In genomic region chr6:36360241-36361054, GRCh38 we compare ENCODE assay signal across 8 cellular contexts. TPM values are rescaled to one million over a fixed set of nuclear protein-coding genes. Genes with fewer than 3 reads are reported as not detected.
DNase-seq lines count a peak whose midpoint lies in the region; ATAC-seq, FAIRE-seq and TF ChIP-seq lines count a peak whose summit lies in the region.

No MANE protein-coding gene starts in this region.

- peaks cover 12% of the 10 kb centered on the region for H3K4me1 Mint-ChIP-seq in activated CD8-positive, alpha-beta T cell treated with anti-CD3 and anti-CD28 coated beads for 36 hours (ENCODE audit: low read depth)
- H3K4me1 Mint-ChIP-seq in memory B cell, result peaks cover 27% of the 10 kb centered on the region

- FAIRE-seq in G401.6 (lab: Jason Lieb, UNC), result peak; percentile 48

- ATAC-seq in activated CD8-positive, alpha-beta T cell treated with anti-CD3 and anti-CD28 coated beads for 36 hours, result peak; percentile 93
- ATAC-seq in memory B cell (ENCODE audit: low read depth) (peak; percentile 62), GM18858 (IDR thresholded peaks at IDR 0.05; ENCODE audit: unreplicated experiment) (no peak)

- no peak overlapping the region for H3K27ac Mint-ChIP-seq in activated CD8-positive, alpha-beta T cell treated with anti-CD3 and anti-CD28 coated beads for 36 hours
- H3K27ac Mint-ChIP-seq in memory B cell, result no peak overlapping the region

- TF ChIP-seq CTCF in activated CD8-positive, alpha-beta T cell treated with anti-CD3 and anti-CD28 coated beads for 36 hours (IDR thresholded peaks at IDR 0.05), result peak; percentile 79

- CTCF ChIA-PET in activated CD8-positive, alpha-beta T cell treated with anti-CD3 and anti-CD28 coated beads for 36 hours (lab: Charles Lee), result interaction anchor here (0.6 to 11.6 kb wide), 24 partner anchors 7 to 334 kb away, joined by 3 to 136 read pairs (median 4); partner anchors contain the start of genes BNIP5 and MAPK14

- H3K27me3 Mint-ChIP-seq in activated CD8-positive, alpha-beta T cell treated with anti-CD3 and anti-CD28 coated beads for 36 hours, result no peaks in the 10 kb centered on the region
- H3K27me3 Mint-ChIP-seq in memory B cell, result peaks cover 2% of the 10 kb centered on the region

- H3K4me3 Mint-ChIP-seq in activated CD8-positive, alpha-beta T cell treated with anti-CD3 and anti-CD28 coated beads for 36 hours, result no peak overlapping the region
- no peak overlapping the region for H3K4me3 Mint-ChIP-seq in memory B cell

- H3K36me3 Mint-ChIP-seq in activated CD8-positive, alpha-beta T cell treated with anti-CD3 and anti-CD28 coated beads for 36 hours (ENCODE audit: low read depth), result no peaks in the 10 kb centered on the region
- no peaks in the 10 kb centered on the region for H3K36me3 Mint-ChIP-seq in memory B cell

- no peaks in the 10 kb centered on the region for H3K9me3 Mint-ChIP-seq in activated CD8-positive, alpha-beta T cell treated with anti-CD3 and anti-CD28 coated beads for 36 hours
- H3K9me3 Mint-ChIP-seq in memory B cell, result no peaks in the 10 kb centered on the region

- intact Hi-C loops in activated CD8-positive, alpha-beta T cell treated with anti-CD3 and anti-CD28 coated beads for 36 hours (cut with micrococcal nuclease), result loop anchor here (2.0 to 10.0 kb wide), 3 partner anchors 20 to 236 kb away; no protein-coding TSS in a partner anchor

- POLR2A ChIA-PET in activated CD8-positive, alpha-beta T cell treated with anti-CD3 and anti-CD28 coated beads for 36 hours (lab: Charles Lee), result interaction anchor here (0.7 kb wide), 1 partner anchor 172 kb away, joined by 3 read pairs; no protein-coding TSS in a partner anchor

- peak; percentile 76 for DNase-seq in HPDE6-E6E7 (ENCODE audit: extremely low spot score)
- peak; percentile 62 for DNase-seq in NCI-H82 treated with DMSO at 0.1 percent for 48 hours (lab: John Stamatoyannopoulos, UW; ENCODE audit: unreplicated experiment)
- DNase-seq in activated CD8-positive, alpha-beta T cell treated with anti-CD3 and anti-CD28 coated beads for 36 hours, result peak; percentile 84
- peak; percentile 87 for DNase-seq in ecto neural progenitor cell (ENCODE audit: low spot score)
- DNase-seq in memory B cell (ENCODE audit: low spot score in 2 of 2), result peak; percentile 68 to 72
- DNase-seq in stimulated activated CD8-positive, alpha-beta memory T cell treated with anti-CD3 and anti-CD28 coated beads, Interleukin-15, amount 100 ng/mL, for 48 hours (ENCODE audit: low read depth in 2 of 2), result peak; percentile 22 to 34

RNA-seq across cellular contexts. Expression of gene BNIP5, which starts 23.8 kb away (rescaled TPM):
- not detected for total RNA-seq in activated CD8-positive, alpha-beta T cell treated with anti-CD3 and anti-CD28 coated beads for 36 hours

RNA-seq across cellular contexts. Expression of gene ETV7, which starts 27.0 kb away (rescaled TPM):
- total RNA-seq in activated CD8-positive, alpha-beta T cell treated with anti-CD3 and anti-CD28 coated beads for 36 hours, result under 1 TPM; 0.51 to 0.86 TPM

Comparison
In these comparisons a context has a peak if more than half of its experiments do, and no peak if none do; other contexts are left out.
1. DNase-seq: peak in every context shown above with its lines; median percentile 87 in ecto neural progenitor cell; 84 in activated CD8-positive, alpha-beta T cell treated with anti-CD3 and anti-CD28 coated beads for 36 hours; 76 in HPDE6-E6E7; 70 in memory B cell; 62 in NCI-H82 treated with DMSO at 0.1 percent for 48 hours; 28 in stimulated activated CD8-positive, alpha-beta memory T cell treated with anti-CD3 and anti-CD28 coated beads, Interleukin-15, amount 100 ng/mL, for 48 hours.